8 cellular contexts compared by ENCODE assay signal in the genomic region with DNA sequence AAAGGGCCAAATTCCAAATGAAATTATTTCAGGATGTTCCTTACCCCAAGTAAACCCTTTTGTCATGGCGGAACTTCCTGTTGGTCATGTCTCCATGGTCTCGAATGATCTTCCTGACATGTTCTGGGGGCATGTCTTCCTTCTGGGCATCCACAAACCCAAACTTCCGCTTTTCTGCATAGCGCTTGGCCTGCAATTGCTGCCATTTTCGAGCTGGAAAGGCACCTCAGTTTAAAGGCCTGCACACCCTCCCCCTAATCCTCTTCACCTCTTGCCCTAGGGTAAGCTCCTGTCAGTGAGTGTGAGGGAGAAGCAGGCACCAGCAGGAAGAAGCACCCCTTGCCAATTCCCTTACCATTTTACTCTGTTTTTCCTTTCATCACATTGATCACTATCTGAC. TPM values are rescaled to one million over a fixed set of nuclear protein-coding genes. Genes with fewer than 3 reads are reported as not detected.
DNase-seq lines count a peak whose midpoint lies in the region; ATAC-seq, FAIRE-seq and TF ChIP-seq lines count a peak whose summit lies in the region.

No MANE protein-coding gene starts in this region.

- peaks cover 47% of the 10 kb centered on the region for H3K36me3 Mint-ChIP-seq in central memory CD8-positive, alpha-beta T cell (ENCODE audit: insufficient read depth)
- H3K36me3 Mint-ChIP-seq in naive thymus-derived CD8-positive, alpha-beta T cell, result peaks cover 9 to 59% (median 25%) of the 10 kb centered on the region in 3 donors

- peak overlapping the region; percentile 97 for H3K4me3 ChIP-seq in BJ (ENCODE audit: low read depth, low read length)
- peak overlapping the region; percentile 92 for H3K4me3 ChIP-seq in MM.1S (ENCODE audit: low read length)

- no peaks in the 10 kb centered on the region for H3F3A ChIP-seq in MM.1S (ENCODE audit: insufficient read depth, low read length)

- TF ChIP-seq CTCF in BJ (IDR thresholded peaks at IDR 0.05; ENCODE audit: insufficient read depth, low read depth, low read length), result no peak
- TF ChIP-seq CTCF in MM.1S (IDR thresholded peaks at IDR 0.05; ENCODE audit: low read length), result no peak

- peak overlapping the region; percentile 92; the same call in 1 of the 2 replicates for H3K9ac ChIP-seq in MM.1S (ENCODE audit: low read length)

- peaks cover 5% of the 10 kb centered on the region; the same call in 1 of the 2 replicates for H3K4me1 ChIP-seq in MM.1S (ENCODE audit: low read length)

- H3K9me2 ChIP-seq in MM.1S (replicated peaks; ENCODE audit: insufficient read depth, low read length), result no peaks in the 10 kb centered on the region

- no peaks in the 10 kb centered on the region for H3K9me3 Mint-ChIP-seq in central memory CD8-positive, alpha-beta T cell
- H3K9me3 Mint-ChIP-seq in naive thymus-derived CD8-positive, alpha-beta T cell, result no peaks in the 10 kb centered on the region

- H3K27me3 Mint-ChIP-seq in central memory CD8-positive, alpha-beta T cell, result no peaks in the 10 kb centered on the region
- no peaks in the 10 kb centered on the region for H3K27me3 Mint-ChIP-seq in naive thymus-derived CD8-positive, alpha-beta T cell

- peaks cover 29% of the 10 kb centered on the region for H3K36me3 ChIP-seq in BJ (ENCODE audit: control insufficient read depth, insufficient read depth, low read length)
- peaks cover 30% of the 10 kb centered on the region for H3K36me3 ChIP-seq in MM.1S (replicated peaks; ENCODE audit: insufficient read depth, low read length)

- no peaks in the 10 kb centered on the region for H3K27me3 ChIP-seq in BJ (ENCODE audit: control insufficient read depth, insufficient read depth, low read length)
- no peaks in the 10 kb centered on the region for H3K27me3 ChIP-seq in MM.1S (replicated peaks; ENCODE audit: insufficient read depth, low read length)

- peaks cover 60% of the 10 kb centered on the region for H3K79me2 ChIP-seq in MM.1S (ENCODE audit: low read length)

- H3K4me2 ChIP-seq in MM.1S (ENCODE audit: low read depth, low read length), result peak overlapping the region; percentile 65

- H3K4me3 Mint-ChIP-seq in central memory CD8-positive, alpha-beta T cell, result peak overlapping the region; percentile 94
- peak overlapping the region; percentile 96 to 100 (median 99) for H3K4me3 Mint-ChIP-seq in naive thymus-derived CD8-positive, alpha-beta T cell

- CTCF ChIA-PET in BJ (lab: Yijun Ruan, JAX), result interaction anchor here (0.6 to 3.1 kb wide), 3 partner anchors 15 to 126 kb away, joined by 3 to 13 read pairs (median 6); a partner anchor contains a TSS

- peaks cover 45% of the 10 kb centered on the region for H3K4me1 Mint-ChIP-seq in central memory CD8-positive, alpha-beta T cell
- peaks cover 32 to 59% (median 49%) of the 10 kb centered on the region in 4 donors for H3K4me1 Mint-ChIP-seq in naive thymus-derived CD8-positive, alpha-beta T cell

- POLR2A ChIA-PET in BJ (lab: Charles Lee), result interaction anchor here (0.5 to 1.0 kb wide), 2 partner anchors 21 to 34 kb away, joined by 4 to 14 read pairs; a partner anchor contains a TSS
- POLR2A ChIA-PET in naive thymus-derived CD8-positive, alpha-beta T cell (lab: Charles Lee), result interaction anchor here (0.6 to 2.7 kb wide), 19 partner anchors 10 to 718 kb away, joined by 3 to 22 read pairs (median 5); a partner anchor contains a TSS

- no peak for FAIRE-seq in RCC 7860 (lab: Jason Lieb, UNC)

- DNase-seq in BJ (ENCODE audit: low read depth) (no peak), MM.1S (no peak), KG1 (lab: John Stamatoyannopoulos, UW) (no peak), RCC 7860 (ENCODE audit: low spot score) (no peak)
- DNase-seq in central memory CD8-positive, alpha-beta T cell (ENCODE audit: low spot score in 2 of 2), result no peak
- no peak for DNase-seq in naive thymus-derived CD8-positive, alpha-beta T cell

- H3K9me3 ChIP-seq in MM.1S (replicated peaks; ENCODE audit: insufficient read depth, low read length), result no peaks in the 10 kb centered on the region

- no peak overlapping the region for H2AFZ ChIP-seq in MM.1S (ENCODE audit: low read length)

- H3K27ac ChIP-seq in MM.1S (ENCODE audit: low read length), result no peak overlapping the region

- no peak for ATAC-seq in central memory CD8-positive, alpha-beta T cell (replicated peaks; ENCODE audit: extremely low read depth, poor library complexity, severe bottlenecking)
- ATAC-seq in naive thymus-derived CD8-positive, alpha-beta T cell, result no peak
- ATAC-seq in GM21367 (IDR thresholded peaks at IDR 0.05; ENCODE audit: unreplicated experiment) (no peak), GM21619 (IDR thresholded peaks at IDR 0.05; ENCODE audit: unreplicated experiment) (no peak)

- peak overlapping the region; percentile 96 for H3K27ac Mint-ChIP-seq in central memory CD8-positive, alpha-beta T cell (ENCODE audit: low read depth)
- peak overlapping the region; percentile 97 to 100 (median 100) for H3K27ac Mint-ChIP-seq in naive thymus-derived CD8-positive, alpha-beta T cell

- H4K20me1 ChIP-seq in MM.1S (ENCODE audit: insufficient read depth, low read length), result peaks cover 3% of the 10 kb centered on the region; the same call in 1 of the 2 replicates

RNA-seq across cellular contexts. Expression of a gene that starts 1.2 kb away (rescaled TPM):
- polyA plus RNA-seq in BJ (2011; rRNA removed), result 113 and 194 TPM in 2 replicates
- polyA minus RNA-seq in BJ (2011; rRNA and poly(A)+ RNA removed), result 292 and 302 TPM in 2 replicates
- total RNA-seq in naive thymus-derived CD8-positive, alpha-beta T cell, result 100 to 1,000 TPM; 523 to 532 TPM
- polyA plus RNA-seq in naive thymus-derived CD8-positive, alpha-beta T cell, result 100 to 1,000 TPM; 133 to 227 (median 176) TPM

RNA-seq across cellular contexts. Expression of a gene that starts 26.7 kb away (rescaled TPM):
- polyA plus RNA-seq in BJ (2011; rRNA removed), result 2.5 and 3.9 TPM in 2 replicates
- polyA minus RNA-seq in BJ (2011; rRNA and poly(A)+ RNA removed), result 2.6 and 3.4 TPM in 2 replicates
- not detected for total RNA-seq in naive thymus-derived CD8-positive, alpha-beta T cell
- not detected for polyA plus RNA-seq in naive thymus-derived CD8-positive, alpha-beta T cell

RNA-seq across cellular contexts. Expression of a gene that starts 33.8 kb away (rescaled TPM):
- polyA plus RNA-seq in BJ (2011; rRNA removed), result 5.3 and 6.2 TPM in 2 replicates
- polyA minus RNA-seq in BJ (2011; rRNA and poly(A)+ RNA removed), result 1.4 and 2.6 TPM in 2 replicates
- total RNA-seq in naive thymus-derived CD8-positive, alpha-beta T cell, result 1 to 10 TPM; 1.4 to 1.7 TPM
- polyA plus RNA-seq in naive thymus-derived CD8-positive, alpha-beta T cell, result 1 to 10 TPM; 3.4 to 4.0 (median 3.4) TPM

RNA-seq across cellular contexts. Expression of a gene that starts 38.0 kb away (rescaled TPM):
- polyA plus RNA-seq in BJ (2011; rRNA removed), result 0.11 and 0.12 TPM in 2 replicates
- not detected in 2 replicates for polyA minus RNA-seq in BJ (2011; rRNA and poly(A)+ RNA removed)
- total RNA-seq in naive thymus-derived CD8-positive, alpha-beta T cell, result 1 to 10 TPM in 1 of 2 experiments, under 1 TPM in 1; 0.63 to 1.3 TPM
- polyA plus RNA-seq in naive thymus-derived CD8-positive, alpha-beta T cell, result under 1 TPM in 1 of 3 donors, not detected in 2; 0.25 TPM

RNA-seq across cellular contexts. Expression of a gene that starts 41.0 kb away (rescaled TPM):
- polyA plus RNA-seq in BJ (2011; rRNA removed), result 3.0 and 4.8 TPM in 2 replicates
- polyA minus RNA-seq in BJ (2011; rRNA and poly(A)+ RNA removed), result 5.9 and 6.3 TPM in 2 replicates
- total RNA-seq in naive thymus-derived CD8-positive, alpha-beta T cell, result 10 to 100 TPM; 48.2 to 50.7 TPM
- 10 to 100 TPM in 1 of 3 donors, 1 to 10 TPM in 2; 6.8 to 20.6 (median 9.2) TPM for polyA plus RNA-seq in naive thymus-derived CD8-positive, alpha-beta T cell
